In the genomic region with DNA sequence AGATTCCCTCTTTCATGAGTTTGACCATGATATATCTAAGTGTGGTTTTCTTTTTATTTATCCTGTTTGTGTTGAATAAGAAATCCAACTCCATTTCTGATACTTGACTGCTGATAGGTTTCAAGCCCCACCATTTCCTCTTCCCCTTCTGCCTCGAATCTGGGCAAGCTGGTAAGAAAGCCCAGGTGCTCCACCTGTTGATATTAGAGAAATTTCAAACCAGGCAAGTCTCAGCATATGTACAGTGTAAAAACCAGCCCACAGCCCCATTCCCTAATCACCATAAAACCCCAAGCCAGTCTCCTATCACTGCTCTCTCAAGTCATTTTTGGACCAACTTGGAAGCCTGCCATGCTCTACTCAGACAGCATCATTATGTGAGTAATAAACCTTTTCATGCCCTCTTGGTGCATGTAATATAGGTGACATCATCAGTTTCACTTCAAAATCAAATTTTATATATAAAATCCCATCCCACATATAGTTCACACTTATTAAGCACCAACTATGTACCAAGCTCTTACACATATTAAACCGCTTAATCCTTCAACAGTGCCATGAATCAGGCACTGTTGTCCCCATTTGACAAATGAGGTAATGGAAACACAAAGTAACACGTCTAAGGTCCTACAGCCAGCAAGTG, we compare ENCODE assay signal across 1 cellular context.
TF ChIP-seq lines count a peak whose summit lies in the region.

No MANE protein-coding gene starts in this region.

TF ChIP-seq in A549, 52 proteins besides CTCF, POLR2A, EP300 and RAD21 (continued from another document):
- TF ChIP-seq, protein P1, sequence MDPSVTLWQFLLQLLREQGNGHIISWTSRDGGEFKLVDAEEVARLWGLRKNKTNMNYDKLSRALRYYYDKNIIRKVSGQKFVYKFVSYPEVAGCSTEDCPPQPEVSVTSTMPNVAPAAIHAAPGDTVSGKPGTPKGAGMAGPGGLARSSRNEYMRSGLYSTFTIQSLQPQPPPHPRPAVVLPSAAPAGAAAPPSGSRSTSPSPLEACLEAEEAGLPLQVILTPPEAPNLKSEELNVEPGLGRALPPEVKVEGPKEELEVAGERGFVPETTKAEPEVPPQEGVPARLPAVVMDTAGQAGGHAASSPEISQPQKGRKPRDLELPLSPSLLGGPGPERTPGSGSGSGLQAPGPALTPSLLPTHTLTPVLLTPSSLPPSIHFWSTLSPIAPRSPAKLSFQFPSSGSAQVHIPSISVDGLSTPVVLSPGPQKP (IDR thresholded peaks at IDR 0.05; ENCODE audit: low read depth, low read length) = no peak
- TF ChIP-seq ATOH8 (CRISPR knock-in tag; IDR thresholded peaks at IDR 0.05; ENCODE audit: low read depth) (no peak), MAX (IDR thresholded peaks at IDR 0.05) (no peak), FOSL2 (IDR thresholded peaks at IDR 0.05) (no peak), FOSL2 (CRISPR knock-in tag; IDR thresholded peaks at IDR 0.05) (no peak), HES2 (IDR thresholded peaks at IDR 0.05) (no peak), ZFP36 (IDR thresholded peaks at IDR 0.05; ENCODE audit: borderline replicate concordance, partially characterized antibody) (no peak), HOXB5 (CRISPR knock-in tag; IDR thresholded peaks at IDR 0.05) (no peak)
